ENCODE assay signal across 26 cellular contexts in the genomic region with DNA sequence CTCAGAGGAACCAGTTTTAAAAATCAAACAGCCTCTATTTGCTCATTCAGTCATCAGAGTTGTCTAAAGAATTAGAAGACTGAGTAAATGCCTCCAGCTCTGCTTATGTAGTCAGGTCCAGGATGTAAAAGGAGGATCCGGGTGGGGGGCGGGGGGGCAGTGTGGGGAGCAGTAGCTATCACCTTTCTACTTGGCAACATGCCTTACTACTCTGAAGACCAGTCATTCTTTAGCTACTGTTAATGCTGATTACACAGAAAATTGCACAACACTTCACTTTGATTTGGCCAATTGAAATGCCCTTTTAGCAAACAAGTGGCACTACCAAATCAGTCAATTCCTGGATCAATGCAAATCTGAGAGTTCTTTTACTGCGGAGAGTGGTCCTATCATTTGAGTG.
DNase-seq lines count a peak whose midpoint lies in the region; ATAC-seq and TF ChIP-seq lines count a peak whose summit lies in the region.
"Had no signal": no experiment of that assay in that cellular context is flagged by ENCODE, and none has a peak within 500 bp of the region (broad histone marks: within the 10 kb centered on the region; RNA-seq: fewer than 3 reads in every experiment).

No MANE protein-coding gene starts in this region.

- H3K27ac ChIP-seq in MM.1S (ENCODE audit: low read length): no peak overlapping the region
- H3K27ac ChIP-seq in CD4-positive, alpha-beta memory T cell (ENCODE audit: low read depth, low read length): no peak overlapping the region
- H3K27ac ChIP-seq: epithelial cell of prostate, heart right ventricle, neutrophil, Peyer's patch had no signal

- no peak overlapping the region for H3K27ac Mint-ChIP-seq in CD4-positive, alpha-beta memory T cell
- H3K27ac Mint-ChIP-seq: activated naive CD8-positive, alpha-beta T cell; activated T-helper 17 cell treated with anti-CD3 and anti-CD28 coated beads, Interleukin-2, amount 50 U/mL, for 72 hours; CD14-positive monocyte; memory B cell had no signal

- H4K20me1 ChIP-seq in MM.1S (ENCODE audit: insufficient read depth, low read length): no peaks in the 10 kb centered on the region

- no peaks in the 10 kb centered on the region for H3K36me3 ChIP-seq in MM.1S (replicated peaks; ENCODE audit: insufficient read depth, low read length)
- no peaks in the 10 kb centered on the region for H3K36me3 ChIP-seq in CD4-positive, alpha-beta memory T cell (ENCODE audit: insufficient read depth, low read length)
- H3K36me3 ChIP-seq: heart right ventricle, neutrophil, Peyer's patch had no signal

- no peak overlapping the region for H3K9ac ChIP-seq in MM.1S (ENCODE audit: low read length)

- no peak overlapping the region for H3K4me3 ChIP-seq in MM.1S (ENCODE audit: low read length)
- no peak overlapping the region for H3K4me3 ChIP-seq in CD4-positive, alpha-beta memory T cell (ENCODE audit: low read length in 2 of 2)
- H3K4me3 ChIP-seq: heart right ventricle, Peyer's patch, smooth muscle cell had no signal

- TF ChIP-seq CTCF in MM.1S (IDR thresholded peaks at IDR 0.05; ENCODE audit: low read length): no peak

- H3K79me2 ChIP-seq in MM.1S (ENCODE audit: low read length): no peaks in the 10 kb centered on the region

- H3K36me3 Mint-ChIP-seq in CD4-positive, alpha-beta memory T cell: no peaks in the 10 kb centered on the region
- H3K36me3 Mint-ChIP-seq: activated naive CD8-positive, alpha-beta T cell; CD14-positive monocyte; memory B cell had no signal

- H2AFZ ChIP-seq in MM.1S (ENCODE audit: low read length): no peak overlapping the region

- H3K27me3 Mint-ChIP-seq in CD4-positive, alpha-beta memory T cell: no peaks in the 10 kb centered on the region
- H3K27me3 Mint-ChIP-seq: activated T-helper 17 cell treated with anti-CD3 and anti-CD28 coated beads, Interleukin-2, amount 50 U/mL, for 72 hours; memory B cell had no signal

- peak; percentile 89 for DNase-seq in DMS153 (lab: John Stamatoyannopoulos, UW)
- DNase-seq in NCI-H1092 treated with DMSO at 0.1 percent for 48 hours (lab: John Stamatoyannopoulos, UW): peak; percentile 91
- peak; percentile 32 to 84 for DNase-seq in NCI-H2081 (lab: John Stamatoyannopoulos, UW)
- peak; percentile 96 for DNase-seq in NCI-H748 (lab: John Stamatoyannopoulos, UW; ENCODE audit: unreplicated experiment)
- no peak for DNase-seq in MM.1S
- no peak for DNase-seq in CD4-positive, alpha-beta memory T cell
- DNase-seq: activated CD4-positive, alpha-beta T cell treated with anti-CD3 and anti-CD28 coated beads, Interleukin-2, amount 50 U/mL, for 1 hour; cerebellar nuclear complex; DND-41; heart right ventricle; left colon; NCI-H1930; NK-92 treated with Interleukin-12 subunit alpha and Interleukin-12 subunit beta, amount 100 ng/mL, for 24 hours; Peyer's patch; stimulated activated CD4-positive, alpha-beta T cell treated with anti-CD3 and anti-CD28 coated beads, Interleukin-2, amount 100 ng/mL, for 48 hours; stimulated activated naive CD4-positive, alpha-beta T cell treated with Interleukin-2 at 50 U/mL for 16 hours had no signal

- H3K9me3 ChIP-seq in MM.1S (replicated peaks; ENCODE audit: insufficient read depth, low read length): no peaks in the 10 kb centered on the region
- no peaks in the 10 kb centered on the region for H3K9me3 ChIP-seq in CD4-positive, alpha-beta memory T cell (ENCODE audit: control insufficient read depth in 1 of 2, low read length in 2 of 2)
- H3K9me3 ChIP-seq: heart right ventricle, neutrophil, Peyer's patch had no signal

- CTCF ChIA-PET in CD4-positive, alpha-beta memory T cell (lab: Charles Lee; ENCODE audit: partially characterized antibody): no interaction called here

- peaks cover 0 to 4% (median 2%) of the 10 kb centered on the region in 8 donors for H3K9me3 Mint-ChIP-seq in CD4-positive, alpha-beta memory T cell

- H3K4me1 Mint-ChIP-seq in CD4-positive, alpha-beta memory T cell: no peaks in the 10 kb centered on the region
- H3K4me1 Mint-ChIP-seq: activated T-helper 17 cell treated with anti-CD3 and anti-CD28 coated beads, Interleukin-2, amount 50 U/mL, for 72 hours; CD14-positive monocyte; memory B cell had no signal

- H3K4me3 Mint-ChIP-seq in CD4-positive, alpha-beta memory T cell: no peak overlapping the region
- H3K4me3 Mint-ChIP-seq: activated naive CD8-positive, alpha-beta T cell; activated T-helper 17 cell treated with anti-CD3 and anti-CD28 coated beads, Interleukin-2, amount 50 U/mL, for 72 hours; CD14-positive monocyte; memory B cell had no signal

- no peaks in the 10 kb centered on the region for H3K27me3 ChIP-seq in MM.1S (replicated peaks; ENCODE audit: insufficient read depth, low read length)
- no peaks in the 10 kb centered on the region for H3K27me3 ChIP-seq in CD4-positive, alpha-beta memory T cell (ENCODE audit: insufficient read depth, low read length)
- H3K27me3 ChIP-seq: neutrophil, Peyer's patch had no signal

- no peaks in the 10 kb centered on the region for H3F3A ChIP-seq in MM.1S (ENCODE audit: insufficient read depth, low read length)

- H3K4me1 ChIP-seq in MM.1S (ENCODE audit: low read length): peaks cover 13% of the 10 kb centered on the region
- H3K4me1 ChIP-seq in CD4-positive, alpha-beta memory T cell (ENCODE audit: insufficient read depth, low read length): no peaks in the 10 kb centered on the region
- H3K4me1 ChIP-seq: heart right ventricle, Peyer's patch had no signal

- ATAC-seq in HG03469 (IDR thresholded peaks at IDR 0.05; ENCODE audit: unreplicated experiment) (no peak), GM21576 (IDR thresholded peaks at IDR 0.05; ENCODE audit: unreplicated experiment) (no peak)
- ATAC-seq: activated T-helper 17 cell treated with anti-CD3 and anti-CD28 coated beads, Interleukin-2, amount 50 U/mL, for 72 hours; heart right ventricle; left colon; SK-N-SH treated with all-trans-retinoic acid at 6 μM for 48 hours had no signal

- POLR2A ChIA-PET in CD4-positive, alpha-beta memory T cell (lab: Charles Lee; ENCODE audit: partially characterized antibody): no interaction called here

- no peaks in the 10 kb centered on the region for H3K9me2 ChIP-seq in MM.1S (replicated peaks; ENCODE audit: insufficient read depth, low read length)

- intact Hi-C loops in CD4-positive, alpha-beta memory T cell (cut with micrococcal nuclease): no loop called here

- no peak overlapping the region for H3K4me2 ChIP-seq in MM.1S (ENCODE audit: low read depth, low read length)
- H3K4me2 ChIP-seq: smooth muscle cell had no signal

Comparison
In these comparisons a context has a peak if more than half of its experiments do, and no peak if none do; other contexts are left out.
1. DNase-seq: peak in DMS153 (single experiment), NCI-H1092 treated with DMSO at 0.1 percent for 48 hours (single experiment), NCI-H2081 (2 of 2) and NCI-H748 (single experiment); none in MM.1S (single experiment) and CD4-positive, alpha-beta memory T cell (0 of 5).